In genomic region chr1:172443666-172444453, GRCh38 we compare ENCODE assay signal across 8 cellular contexts. TPM values are rescaled to one million over a fixed set of nuclear protein-coding genes. Genes with fewer than 3 reads are reported as not detected.
DNase-seq lines count a peak whose midpoint lies in the region; ATAC-seq, FAIRE-seq and TF ChIP-seq lines count a peak whose summit lies in the region.

TSS of gene PIGC (minus strand) at chr1:172444069. CDS start at chr1:172442622, 1,447 bp downstream.

- H3K36me3 ChIP-seq in adrenal gland (replicated peaks in 1 of 2) (no peaks in the 10 kb centered on the region), prostate gland (no peaks in the 10 kb centered on the region), urinary bladder (ENCODE audit: insufficient read depth) (no peaks in the 10 kb centered on the region)

- 7 to 13% (median 10%) methylated on average over 18 to 43 of the region's 43 CpGs for WGBS in adrenal gland, 4 donors
- 3% methylated on average over 43 of the region's 43 CpGs for WGBS in prostate gland
- 4% methylated on average over 43 of the region's 43 CpGs for WGBS in urinary bladder

- peak; percentile 85 for FAIRE-seq in GM12892 (lab: Jason Lieb, UNC)

- TF ChIP-seq POLR2A in GM12892 (IDR thresholded peaks at IDR 0.05; ENCODE audit: low read depth, low read length) (peak; percentile 71; the same call in 1 of the 2 replicates), adrenal gland (IDR thresholded peaks at IDR 0.05) (peak in 1 of 2 donors; percentile 20), prostate gland (IDR thresholded peaks at IDR 0.05) (no peak)

- H3K27me3 ChIP-seq in adrenal gland (no peaks in the 10 kb centered on the region), prostate gland (replicated peaks; ENCODE audit: insufficient read depth) (no peaks in the 10 kb centered on the region)

- H3K27ac ChIP-seq in adrenal gland (peak within 1 kb of the TSS in 3 of 5 donors; percentile 59 to 85 (median 62)), prostate gland (peak within 1 kb of the TSS; percentile 71 to 83), urinary bladder (ENCODE audit: low read depth) (peak within 1 kb of the TSS; percentile 14)

- intact Hi-C loops in adrenal gland (cut with DNase I) (loop anchor here in 1 of 2 donors (10.0 kb wide), 1 partner anchor 81 kb away; no protein-coding TSS in a partner anchor), left ventricle myocardium superior (cut with micrococcal nuclease) (no loop called here), prostate gland (cut with DNase I) (loop anchor here (10.0 kb wide), 1 partner anchor 639 kb away; no protein-coding TSS in a partner anchor)

- peak; percentile 100 for ATAC-seq in HG02852 (IDR thresholded peaks at IDR 0.05; ENCODE audit: unreplicated experiment)
- ATAC-seq in left ventricle myocardium superior, result peak; percentile 100

- H3K4me1 ChIP-seq in adrenal gland (replicated peaks in 1 of 2), result peaks cover 0 to 14% of the 10 kb centered on the region in 2 donors
- no peaks in the 10 kb centered on the region for H3K4me1 ChIP-seq in prostate gland (replicated peaks)
- H3K4me1 ChIP-seq in urinary bladder (ENCODE audit: insufficient read depth), result peaks cover 4% of the 10 kb centered on the region

- peak within 1 kb of the TSS; percentile 44 to 94 (median 80) for H3K4me3 ChIP-seq in adrenal gland
- peak within 1 kb of the TSS; percentile 87 to 93 for H3K4me3 ChIP-seq in prostate gland
- H3K4me3 ChIP-seq in urinary bladder (ENCODE audit: low read depth, low read length), result peak within 1 kb of the TSS; percentile 91

- DNase-seq in GM12892 (ENCODE audit: insufficient read length) (peak; percentile 92), NCI-H146 (lab: John Stamatoyannopoulos, UW) (peak; percentile 89), T-helper 1 cell (peak; percentile 80 to 90 (median 87)), adrenal gland (peak; percentile 88 to 95 (median 92)), left ventricle myocardium superior (peak; percentile 93), prostate gland (ENCODE audit: low spot score) (peak; percentile 86)

- no peaks in the 10 kb centered on the region for H3K9me3 ChIP-seq in adrenal gland (replicated peaks in 1 of 3)
- no peaks in the 10 kb centered on the region for H3K9me3 ChIP-seq in prostate gland

- TF ChIP-seq CTCF in adrenal gland (IDR thresholded peaks at IDR 0.05) (peak; percentile 52 to 88 (median 85)), prostate gland (IDR thresholded peaks at IDR 0.05) (peak; percentile 53 to 88 (median 84))

RNA-seq across cellular contexts. Expression of gene PIGC, which starts in this region (rescaled TPM):
- 15.9 TPM for polyA plus RNA-seq in GM12892 (2012; ENCODE audit: missing spikeins)
- 10 to 100 TPM; 19.7 to 33.6 (median 25.2) TPM for total RNA-seq in adrenal gland
- 10 to 100 TPM; 20.3 to 30.9 (median 27.7) TPM for polyA plus RNA-seq in adrenal gland
- total RNA-seq in left ventricle myocardium superior, result 12.3 TPM
- total RNA-seq in prostate gland, result 10 to 100 TPM; 24.1 to 34.1 TPM
- 26.9 TPM for total RNA-seq in urinary bladder
- 36.8 TPM for polyA plus RNA-seq in urinary bladder

Comparison
In these comparisons a context has a peak if more than half of its experiments do, and no peak if none do; other contexts are left out.
1. Peak in every context shown above with its lines: DNase-seq, ATAC-seq, H3K4me3 ChIP-seq and H3K27ac ChIP-seq.
2. H3K27ac ChIP-seq: peak in every context shown above with its lines; median percentile 77 in prostate gland; 62 in adrenal gland; 14 in urinary bladder.